In genomic region chr20:376750-377149, GRCh38 we compare ENCODE assay signal across 24 cellular contexts.
"Had no signal": no experiment of that assay in that cellular context is flagged by ENCODE, and none has a peak within 500 bp of the region (broad histone marks: within the 10 kb centered on the region; RNA-seq: fewer than 3 reads in every experiment).

No MANE protein-coding gene starts in this region.

- DNase-seq: activated CD4-positive, alpha-beta T cell treated with anti-CD3 and anti-CD28 coated beads, Interleukin-2, amount 50 U/mL, for 1 hour; activated CD4-positive, CD25-positive, alpha-beta regulatory T cell treated with anti-CD3 and anti-CD28 coated beads, Interleukin-2, amount 50 U/mL, for 72 hours; activated T-cell treated with anti-CD3 and anti-CD28 coated beads, Interleukin-2, amount 50 U/mL, for 1 hour; adrenal gland; central memory CD4-positive, alpha-beta T cell; effector memory CD4-positive, alpha-beta T cell; glutamatergic neuron; immature natural killer cell; lower lobe of right lung; mesendoderm; mucosa of descending colon; naive B cell; occipital lobe; stimulated activated CD4-positive, alpha-beta T cell treated with anti-CD3 and anti-CD28 coated beads, Interleukin-15, amount 100 ng/mL, for 24 hours; transverse colon; uterus; WERI-Rb-1 had no signal

- H3K9me3 Mint-ChIP-seq: immature natural killer cell; naive B cell; stimulated activated memory B cell treated with anti-CD40 and anti-IgM and Interleukin-4, amounts not matched to agents 10 μg/mL and 1 μg/mL and 100 μg/mL, for 72 hours had no signal

- H3K4me2 ChIP-seq: hepatocyte, smooth muscle cell had no signal

- H3K27ac ChIP-seq: adrenal gland, esophagus muscularis mucosa, hepatocyte, lower lobe of right lung, transverse colon, uterus, WERI-Rb-1 had no signal

- H3K4me3 Mint-ChIP-seq: activated naive CD8-positive, alpha-beta T cell; immature natural killer cell; stimulated activated memory B cell treated with anti-CD40 and anti-IgM and Interleukin-4, amounts not matched to agents 10 μg/mL and 1 μg/mL and 100 μg/mL, for 72 hours had no signal

- H3K27me3 Mint-ChIP-seq: activated naive CD8-positive, alpha-beta T cell; naive B cell; stimulated activated memory B cell treated with anti-CD40 and anti-IgM and Interleukin-4, amounts not matched to agents 10 μg/mL and 1 μg/mL and 100 μg/mL, for 72 hours had no signal

- H2AFZ ChIP-seq: hepatocyte had no signal

- H3K9me3 ChIP-seq: adrenal gland, esophagus muscularis mucosa, lower lobe of right lung, mucosa of descending colon, transverse colon, uterus had no signal

- H3K4me3 ChIP-seq: adrenal gland, esophagus muscularis mucosa, hepatocyte, lower lobe of right lung, mucosa of descending colon, smooth muscle cell, transverse colon, uterus had no signal

- H3K27me3 ChIP-seq: adrenal gland, hepatocyte, transverse colon, uterus had no signal

- H3K36me3 ChIP-seq: adrenal gland, esophagus muscularis mucosa, lower lobe of right lung, transverse colon, uterus, WERI-Rb-1 had no signal

- H3K27ac Mint-ChIP-seq: activated naive CD8-positive, alpha-beta T cell; immature natural killer cell; naive B cell; stimulated activated memory B cell treated with anti-CD40 and anti-IgM and Interleukin-4, amounts not matched to agents 10 μg/mL and 1 μg/mL and 100 μg/mL, for 72 hours had no signal

- H3K4me1 ChIP-seq: uterus had no signal

- H3K36me3 Mint-ChIP-seq: activated naive CD8-positive, alpha-beta T cell; immature natural killer cell; naive B cell; stimulated activated memory B cell treated with anti-CD40 and anti-IgM and Interleukin-4, amounts not matched to agents 10 μg/mL and 1 μg/mL and 100 μg/mL, for 72 hours had no signal

- ATAC-seq: left lobe of liver; lower lobe of right lung; mucosa of descending colon; sciatic nerve; stimulated activated memory B cell treated with anti-CD40 and anti-IgM and Interleukin-4, amounts not matched to agents 10 μg/mL and 1 μg/mL and 100 μg/mL, for 72 hours had no signal
